10 cellular contexts compared by ENCODE assay signal in genomic region chr7:17646181-17646956, GRCh38.
DNase-seq lines count a peak whose midpoint lies in the region; ATAC-seq and TF ChIP-seq lines count a peak whose summit lies in the region.
"Had no signal": no experiment of that assay in that cellular context is flagged by ENCODE, and none has a peak within 500 bp of the region (broad histone marks: within the 10 kb centered on the region; RNA-seq: fewer than 3 reads in every experiment).

No MANE protein-coding gene starts in this region.

- POLR2A ChIA-PET in GM10248 (lab: Yijun Ruan, JAX): no interaction called here

- ATAC-seq in lung (ENCODE audit: insufficient read depth, low FRiP score): peak; percentile 53
- ATAC-seq in HG03520 (IDR thresholded peaks at IDR 0.05; ENCODE audit: unreplicated experiment): no peak
- ATAC-seq in GM21528 (IDR thresholded peaks at IDR 0.05; ENCODE audit: low FRiP score, unreplicated experiment): no peak
- ATAC-seq in HG03108 (IDR thresholded peaks at IDR 0.05; ENCODE audit: unreplicated experiment): no peak

- H3K36me3 ChIP-seq in lung (ENCODE audit: control insufficient read depth in 2 of 2, insufficient read depth in 2 of 2, low read length in 2 of 2): no peaks in the 10 kb centered on the region

- H3K27me3 ChIP-seq in lung (ENCODE audit: control insufficient read depth, insufficient read depth): no peaks in the 10 kb centered on the region

- H3K27me3 Mint-ChIP-seq in Calu3 (ENCODE audit: unreplicated experiment): no peaks in the 10 kb centered on the region

- WGBS in lung, 2 donors: 75 to 79% methylated on average over 5 of the region's 5 CpGs

- peaks cover 0 to 2% of the 10 kb centered on the region in 2 donors for H3K9me3 ChIP-seq in lung (ENCODE audit: control insufficient read depth in 2 of 2, insufficient read depth in 1 of 2, low read length in 1 of 2)

- H3K4me3 ChIP-seq in cardiac fibroblast (replicated peaks in 1 of 2; ENCODE audit: low read depth in 2 of 2, low read length in 2 of 2) (no peak overlapping the region), lung (no peak overlapping the region)
- H3K4me3 ChIP-seq: SK-N-MC had no signal

- H3K4me1 Mint-ChIP-seq in Calu3 (ENCODE audit: low read depth, unreplicated experiment): peaks cover 10% of the 10 kb centered on the region

- DNase-seq in Calu3: peak; percentile 26
- peak; percentile 38 for DNase-seq in LoVo (ENCODE audit: low spot score)
- peak; percentile 75 to 79 for DNase-seq in cardiac fibroblast (ENCODE audit: low read depth in 2 of 2)
- DNase-seq in lung (ENCODE audit: low spot score): no peak
- no peak for DNase-seq in GM10248 (ENCODE audit: extremely low spot score)
- DNase-seq: amniotic stem cell had no signal

- no peak overlapping the region for H3K4me3 Mint-ChIP-seq in Calu3 (ENCODE audit: low read depth, unreplicated experiment)

- CTCF ChIA-PET in Calu3 (lab: Charles Lee): interaction anchor here (0.6 to 1.7 kb wide), 12 partner anchors 13 to 755 kb away, joined by 3 to 9 read pairs (median 4); no protein-coding TSS in a partner anchor
- CTCF ChIA-PET in GM10248 (lab: Yijun Ruan, JAX): interaction anchor here (1.0 to 1.5 kb wide), 6 partner anchors 9 to 845 kb away, joined by 3 to 5 read pairs (median 4); no protein-coding TSS in a partner anchor

- no peak overlapping the region for H3K27ac Mint-ChIP-seq in Calu3 (ENCODE audit: unreplicated experiment)

- H3K4me1 ChIP-seq in lung (ENCODE audit: control insufficient read depth in 2 of 2, insufficient read depth in 2 of 2, low read length in 2 of 2): no peaks in the 10 kb centered on the region

- H3K27ac ChIP-seq in lung (ENCODE audit: low read depth in 1 of 2, low read length in 1 of 2): no peak overlapping the region
- H3K27ac ChIP-seq: SK-N-MC had no signal

- BruUV-seq in Calu3 (replicated peaks; lab: Mats Ljungman, UMichigan): no TSS peak

- TF ChIP-seq CTCF in Calu3 (IDR thresholded peaks at IDR 0.05; ENCODE audit: unreplicated experiment): peak; percentile 10
- peak; percentile 47 for TF ChIP-seq CTCF in cardiac fibroblast (IDR thresholded peaks at IDR 0.05; ENCODE audit: low read depth, low read length)
- no peak for TF ChIP-seq CTCF in lung (IDR thresholded peaks at IDR 0.05; ENCODE audit: control extremely low read depth, extremely low read depth)
- no peak for TF ChIP-seq CTCF in GM10248 (IDR thresholded peaks at IDR 0.05; ENCODE audit: control extremely low read depth, extremely low read depth, low read depth, missing control alignments)

- intact Hi-C loops in Calu3 (cut with micrococcal nuclease; ENCODE audit: unreplicated experiment): loop anchor here (2.0 to 5.0 kb wide), 7 partner anchors 88 to 754 kb away; no protein-coding TSS in a partner anchor

- H3K9me3 Mint-ChIP-seq in Calu3 (ENCODE audit: low read depth, unreplicated experiment): peaks cover 9% of the 10 kb centered on the region

- no peaks in the 10 kb centered on the region for H3K36me3 Mint-ChIP-seq in Calu3 (ENCODE audit: insufficient read depth, unreplicated experiment)

Comparison
In these comparisons a context has a peak if more than half of its experiments do, and no peak if none do; other contexts are left out.
1. DNase-seq: peak in Calu3 (single experiment), LoVo (single experiment) and cardiac fibroblast (2 of 2); none in lung (single experiment) and GM10248 (single experiment).
2. CTCF ChIP-seq: peak in Calu3 (single experiment) and cardiac fibroblast (single experiment); none in lung (single experiment) and GM10248 (single experiment).